18 cellular contexts compared by ENCODE assay signal in genomic region chr3:42148086-42148842, GRCh38. TPM values are rescaled to one million over a fixed set of nuclear protein-coding genes. Genes with fewer than 3 reads are reported as not detected.
DNase-seq lines count a peak whose midpoint lies in the region; ATAC-seq, FAIRE-seq and TF ChIP-seq lines count a peak whose summit lies in the region.
"Had no signal": no experiment of that assay in that cellular context is flagged by ENCODE, and none has a peak within 500 bp of the region (broad histone marks: within the 10 kb centered on the region; RNA-seq: fewer than 3 reads in every experiment).

No MANE protein-coding gene starts in this region.

- FAIRE-seq in GM18507 (lab: Jason Lieb, UNC): peak; percentile 63

- no peak for ATAC-seq in left cardiac atrium
- ATAC-seq: T-cell had no signal

- H3K4me2 ChIP-seq in OCI-LY1 (ENCODE audit: low read length): peak overlapping the region; percentile 36
- no peak overlapping the region for H3K4me2 ChIP-seq in trophoblast cell (ENCODE audit: low read length)

- H2BK12ac ChIP-seq in trophoblast cell (ENCODE audit: low read length): no peak overlapping the region

- H3K9me3 ChIP-seq in OCI-LY1 (ENCODE audit: low read length) (no peaks in the 10 kb centered on the region), trophoblast cell (ENCODE audit: insufficient read depth, low read depth, low read length) (no peaks in the 10 kb centered on the region)
- H3K9me3 ChIP-seq: gastroesophageal sphincter, sigmoid colon had no signal

- H3K27me3 Mint-ChIP-seq in glutamatergic neuron (ENCODE audit: unreplicated experiment) (peaks cover 16% of the 10 kb centered on the region), chondrocyte (ENCODE audit: low read depth) (no peaks in the 10 kb centered on the region)
- H3K27me3 Mint-ChIP-seq: activated CD4-positive, alpha-beta T cell treated with anti-CD3 and anti-CD28 coated beads, Interleukin-2, amount 10 ng/mL, durations not matched to agents 24 days and 14 days; central memory CD8-positive, alpha-beta T cell; T-cell had no signal

- H2AFZ ChIP-seq in OCI-LY1 (ENCODE audit: low read length): no peak overlapping the region
- no peak overlapping the region for H2AFZ ChIP-seq in trophoblast cell (ENCODE audit: insufficient read depth, low read length, poor library complexity)

- H3K4me3 ChIP-seq in OCI-LY1 (ENCODE audit: low read depth, low read length, poor library complexity, severe bottlenecking): no peak overlapping the region
- no peak overlapping the region for H3K4me3 ChIP-seq in trophoblast cell (ENCODE audit: low read depth, low read length)
- H3K4me3 ChIP-seq: K562 had no signal

- H4K20me1 ChIP-seq in OCI-LY1 (ENCODE audit: insufficient read depth, low read length): no peaks in the 10 kb centered on the region

- H4K12ac ChIP-seq in trophoblast cell (ENCODE audit: low read depth, low read length): no peak overlapping the region

- H3K9ac ChIP-seq in OCI-LY1 (ENCODE audit: low read length): no peak overlapping the region; the same call in 1 of the 2 replicates
- no peak overlapping the region for H3K9ac ChIP-seq in trophoblast cell (ENCODE audit: low read length)

- TF ChIP-seq CTCF in OCI-LY1 (IDR thresholded peaks at IDR 0.05; ENCODE audit: low read length): 0 out of 2 replicates have a peak, but pooled peaks have one; percentile 8
- TF ChIP-seq CTCF in glutamatergic neuron (IDR thresholded peaks at IDR 0.05; ENCODE audit: partially characterized antibody, unreplicated experiment): no peak
- TF ChIP-seq CTCF in chondrocyte (IDR thresholded peaks at IDR 0.05): no peak

- H3F3A ChIP-seq in OCI-LY1 (ENCODE audit: insufficient read depth, low read length): no peaks in the 10 kb centered on the region

- H3K4me1 Mint-ChIP-seq in glutamatergic neuron (ENCODE audit: low read depth, unreplicated experiment): peaks cover 54% of the 10 kb centered on the region
- peaks cover 28% of the 10 kb centered on the region for H3K4me1 Mint-ChIP-seq in chondrocyte (ENCODE audit: low read depth)

- H4K8ac ChIP-seq in trophoblast cell (ENCODE audit: low read depth, low read length): no peak overlapping the region

- no peak for DNase-seq in GM18507 (ENCODE audit: extremely low spot score, insufficient read length, low read depth)
- DNase-seq in glutamatergic neuron: no peak
- no peak for DNase-seq in substantia nigra (lab: John Stamatoyannopoulos, UW)
- no peak for DNase-seq in trophoblast cell
- DNase-seq in chondrocyte (ENCODE audit: low spot score): no peak
- DNase-seq in left cardiac atrium: no peak
- DNase-seq: activated CD4-positive, alpha-beta T cell treated with anti-CD3 and anti-CD28 coated beads, Interleukin-2, amount 10 ng/mL, durations not matched to agents 24 days and 14 days; activated CD8-positive, alpha-beta memory T cell treated with anti-CD3 and anti-CD28 coated beads, Interleukin-2, amount 50 U/mL, for 48 hours; AML-193; NCI-H1694; NCI-H774; T-cell had no signal

- 0 out of 2 replicates have a peak, but pooled peaks cover 4% of the 10 kb centered on the region for H3K36me3 ChIP-seq in OCI-LY1 (ENCODE audit: insufficient read depth, low read length)
- no peaks in the 10 kb centered on the region for H3K36me3 ChIP-seq in trophoblast cell (ENCODE audit: control insufficient read depth in 1 of 2, insufficient read depth in 2 of 2, low read length in 2 of 2)
- H3K36me3 ChIP-seq: gastroesophageal sphincter, sigmoid colon had no signal

- peaks cover 14% of the 10 kb centered on the region for H3K79me2 ChIP-seq in OCI-LY1 (ENCODE audit: insufficient read depth, low read length)
- H3K79me2 ChIP-seq in trophoblast cell (ENCODE audit: control insufficient read depth, insufficient read depth, low read length, poor library complexity): no peaks in the 10 kb centered on the region

- no peak overlapping the region for H3K23ac ChIP-seq in trophoblast cell (ENCODE audit: low read length)

- no peaks in the 10 kb centered on the region for H3K9me2 ChIP-seq in OCI-LY1 (ENCODE audit: low read depth, low read length)

- H3K9me3 Mint-ChIP-seq in glutamatergic neuron (ENCODE audit: unreplicated experiment) (peaks cover 27% of the 10 kb centered on the region), chondrocyte (ENCODE audit: low read depth) (no peaks in the 10 kb centered on the region)
- H3K9me3 Mint-ChIP-seq: activated CD4-positive, alpha-beta T cell treated with anti-CD3 and anti-CD28 coated beads, Interleukin-2, amount 10 ng/mL, durations not matched to agents 24 days and 14 days; central memory CD8-positive, alpha-beta T cell; nephron; T-cell had no signal

- H2AK5ac ChIP-seq in trophoblast cell (ENCODE audit: low read length): no peak overlapping the region

- no peak overlapping the region for H2BK120ac ChIP-seq in trophoblast cell (ENCODE audit: insufficient read depth, low read length, poor library complexity)

- H3K27ac Mint-ChIP-seq in glutamatergic neuron (ENCODE audit: unreplicated experiment): peak overlapping the region; percentile 77
- H3K27ac Mint-ChIP-seq in chondrocyte (ENCODE audit: unreplicated experiment): no peak overlapping the region
- H3K27ac Mint-ChIP-seq: activated CD4-positive, alpha-beta T cell treated with anti-CD3 and anti-CD28 coated beads, Interleukin-2, amount 10 ng/mL, durations not matched to agents 24 days and 14 days; nephron; T-cell had no signal

- no peak overlapping the region for H3K14ac ChIP-seq in trophoblast cell (ENCODE audit: low read length)

- no peak overlapping the region for H4K91ac ChIP-seq in trophoblast cell (ENCODE audit: low read depth, low read length)

- H3K18ac ChIP-seq in trophoblast cell (ENCODE audit: low read length): no peak overlapping the region

- intact Hi-C loops in left cardiac atrium (cut with DNase I): no loop called here

- H3K79me1 ChIP-seq in trophoblast cell (ENCODE audit: low read length): no peaks in the 10 kb centered on the region

- H3K36me3 Mint-ChIP-seq in glutamatergic neuron (ENCODE audit: unreplicated experiment): no peaks in the 10 kb centered on the region
- H3K36me3 Mint-ChIP-seq in chondrocyte (ENCODE audit: low read depth): peaks cover 4% of the 10 kb centered on the region

- WGBS in trophoblast cell (ENCODE audit: extremely low coverage, insufficient coverage, insufficient read length): no CpG with 5 or more reads among the region's 5 CpGs

- H3K4me1 ChIP-seq in OCI-LY1 (ENCODE audit: insufficient read depth, low read length, severe bottlenecking) (peaks cover 46% of the 10 kb centered on the region), trophoblast cell (ENCODE audit: control insufficient read depth in 1 of 2, insufficient read depth in 2 of 2, low read length in 2 of 2) (peaks cover 0 to 12% of the 10 kb centered on the region in 2 experiments)

- H3K27ac ChIP-seq in OCI-LY1 (ENCODE audit: low read depth, low read length, poor library complexity, severe bottlenecking) (peak overlapping the region; percentile 72), substantia nigra (ENCODE audit: low read depth, low read length, poor library complexity, severe bottlenecking) (peak overlapping the region; percentile 75), trophoblast cell (ENCODE audit: low read depth, low read length) (no peak overlapping the region)
- H3K27ac ChIP-seq: gastroesophageal sphincter, sigmoid colon had no signal

- peak overlapping the region; percentile 84 for H3K4me3 Mint-ChIP-seq in glutamatergic neuron (ENCODE audit: unreplicated experiment)
- no peak overlapping the region for H3K4me3 Mint-ChIP-seq in chondrocyte (ENCODE audit: unreplicated experiment)
- H3K4me3 Mint-ChIP-seq: activated CD4-positive, alpha-beta T cell treated with anti-CD3 and anti-CD28 coated beads, Interleukin-2, amount 10 ng/mL, durations not matched to agents 24 days and 14 days; central memory CD8-positive, alpha-beta T cell; T-cell had no signal

- no peak overlapping the region for H3K4ac ChIP-seq in trophoblast cell (ENCODE audit: low read depth, low read length)

- no peak overlapping the region for H2BK5ac ChIP-seq in trophoblast cell (ENCODE audit: low read depth, low read length, poor library complexity)

- H3K27me3 ChIP-seq in OCI-LY1 (ENCODE audit: insufficient read depth, low read length): no peaks in the 10 kb centered on the region
- no peaks in the 10 kb centered on the region for H3K27me3 ChIP-seq in trophoblast cell (ENCODE audit: insufficient read depth, low read length)
- H3K27me3 ChIP-seq: gastroesophageal sphincter, sigmoid colon had no signal

RNA-seq across cellular contexts. Expression of gene TRAK1, which starts 57.1 kb away (rescaled TPM):
- total RNA-seq in glutamatergic neuron (ENCODE audit: unreplicated experiment): 308 TPM
- 43.4 and 43.5 TPM in 2 replicates for polyA plus RNA-seq in trophoblast cell (2013)
- total RNA-seq in chondrocyte: 38.1 to 53.7 TPM (median 51.2 TPM) in 3 replicates
- total RNA-seq in left cardiac atrium: 100 to 1,000 TPM; 197 to 211 TPM
